ENCODE assay signal across 11 cellular contexts in the genomic region with DNA sequence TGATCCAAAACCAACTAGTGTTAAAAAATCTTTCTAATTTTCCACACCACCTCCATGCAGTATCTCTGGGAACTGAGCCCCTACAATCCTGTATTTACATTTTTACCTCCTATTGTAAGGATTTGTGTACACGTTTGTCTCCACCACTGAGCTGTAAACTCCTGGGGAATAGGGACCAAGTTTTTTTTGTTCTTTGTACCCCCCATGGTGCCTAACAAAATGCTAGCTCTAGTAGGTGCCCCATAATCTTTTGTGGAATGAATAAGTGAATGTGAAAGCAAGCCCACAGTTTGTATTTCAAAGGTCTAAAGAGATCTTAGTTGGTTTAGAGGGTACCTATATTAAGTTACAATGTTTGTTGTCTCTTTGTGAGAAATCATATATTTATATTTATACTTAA. TPM values are rescaled to one million over a fixed set of nuclear protein-coding genes. Genes with fewer than 3 reads are reported as not detected.
A peak's percentile ranks its signal among the peaks of the same experiment; 100 is the strongest.
DNase-seq lines count a peak whose midpoint lies in the region; ATAC-seq, FAIRE-seq and TF ChIP-seq lines count a peak whose summit lies in the region.
"Had no signal": no experiment of that assay in that cellular context is flagged by ENCODE, and none has a peak within 500 bp of the region (broad histone marks: within the 10 kb centered on the region; RNA-seq: fewer than 3 reads in every experiment).

No MANE protein-coding gene starts in this region.

- no peak for TF ChIP-seq RAD21 in HCT116 (IDR thresholded peaks at IDR 0.05; ENCODE audit: low read depth)
- no peak for TF ChIP-seq RAD21 in HepG2 (CRISPR knock-in tag; IDR thresholded peaks at IDR 0.05)

- no peak for TF ChIP-seq POLR2A in HCT116 (IDR thresholded peaks at IDR 0.05; ENCODE audit: borderline replicate concordance, extremely low read depth, insufficient read depth, insufficient read length)
- TF ChIP-seq POLR2A in HepG2 (IDR thresholded peaks at IDR 0.05; ENCODE audit: insufficient read depth in 1 of 2, low read depth in 2 of 2, low read length in 2 of 2): no peak

- H3K9ac ChIP-seq in HCT116 (ENCODE audit: low read length) (peak overlapping the region; percentile 74), smooth muscle cell (ENCODE audit: low read depth) (no peak overlapping the region), colonic mucosa (ENCODE audit: low read depth in 2 of 2, low read length in 2 of 2) (no peak overlapping the region), HepG2 (ENCODE audit: insufficient read depth, low read depth, low read length) (no peak overlapping the region)

- TF ChIP-seq EP300 in HepG2 (IDR thresholded peaks at IDR 0.05; ENCODE audit: low read depth in 2 of 2, low read length in 2 of 2) (no peak), HepG2 (CRISPR knock-in tag; IDR thresholded peaks at IDR 0.05; ENCODE audit: borderline replicate concordance) (no peak)

- H3K9me3 ChIP-seq in HCT116 (ENCODE audit: control insufficient read depth in 1 of 2, insufficient read depth in 1 of 2, low read depth in 1 of 2, low read length in 2 of 2): no peaks in the 10 kb centered on the region
- no peaks in the 10 kb centered on the region for H3K9me3 ChIP-seq in iPS-18c (ENCODE audit: control insufficient read depth, insufficient read depth, low read length)
- no peaks in the 10 kb centered on the region for H3K9me3 ChIP-seq in smooth muscle cell (replicated peaks; ENCODE audit: low read depth)
- H3K9me3 ChIP-seq in colonic mucosa: no peaks in the 10 kb centered on the region
- H3K9me3 ChIP-seq in HepG2 (ENCODE audit: low read length): no peaks in the 10 kb centered on the region

- H3K27ac ChIP-seq in HCT116 (ENCODE audit: low read depth, low read length): peak overlapping the region; percentile 27; the same call in 1 of the 2 replicates
- peak overlapping the region; percentile 54 for H3K27ac ChIP-seq in angular gyrus (ENCODE audit: low read depth, low read length)
- H3K27ac ChIP-seq in smooth muscle cell (ENCODE audit: low read depth): no peak overlapping the region
- no peak overlapping the region for H3K27ac ChIP-seq in colonic mucosa
- no peak overlapping the region for H3K27ac ChIP-seq in HepG2 (ENCODE audit: extremely low read length, insufficient read depth, low read length)

- H3F3A ChIP-seq in smooth muscle cell (ENCODE audit: low read depth): peaks cover 9% of the 10 kb centered on the region

- H4K20me1 ChIP-seq in HCT116 (ENCODE audit: insufficient read depth) (no peaks in the 10 kb centered on the region), smooth muscle cell (ENCODE audit: low read depth) (peaks cover 17% of the 10 kb centered on the region), HepG2 (ENCODE audit: insufficient read depth, low read length) (no peaks in the 10 kb centered on the region)

- TF ChIP-seq CTCF in HCT116 (IDR thresholded peaks at IDR 0.05 in 2 of 3, conservative IDR thresholded peaks at IDR 0.05 in 1 of 3; ENCODE audit: borderline replicate concordance in 1 of 3, insufficient read depth in 1 of 3, low read depth in 2 of 3, low read length in 2 of 3) (no peak), smooth muscle cell (IDR thresholded peaks at IDR 0.05; ENCODE audit: borderline replicate concordance, insufficient read depth, poor library complexity, severe bottlenecking) (no peak), colonic mucosa (IDR thresholded peaks at IDR 0.05) (no peak), HepG2 (CRISPR knock-in tag; IDR thresholded peaks at IDR 0.05) (no peak), GM13976 (IDR thresholded peaks at IDR 0.05; ENCODE audit: borderline replicate concordance, control extremely low read depth, extremely low read depth, insufficient read depth, missing control alignments) (no peak)

- no TSS peak for BruUV-seq in HCT116 (replicated peaks; lab: Mats Ljungman, UMichigan)
- BruUV-seq in HepG2 (replicated peaks; lab: Mats Ljungman, UMichigan): no TSS peak

- intact Hi-C loops in HCT116 (cut with micrococcal nuclease) (loop anchor here (2.0 kb wide), 1 partner anchor 36 kb away; no protein-coding TSS in a partner anchor), colonic mucosa (cut with DNase I) (loop anchor here (5.0 to 10.0 kb wide), 2 partner anchors 86 to 92 kb away; no protein-coding TSS in a partner anchor), HepG2 (cut with micrococcal nuclease; ENCODE audit: unreplicated experiment) (no loop called here)

- H3K4me2 ChIP-seq in HCT116 (ENCODE audit: low read length) (peak overlapping the region; percentile 96), smooth muscle cell (peak overlapping the region; percentile 99), HepG2 (ENCODE audit: low read depth, low read length) (no peak overlapping the region)

- peak overlapping the region; percentile 95 for H2AFZ ChIP-seq in HCT116 (ENCODE audit: low read depth, low read length, poor library complexity, severe bottlenecking)
- H2AFZ ChIP-seq in smooth muscle cell (ENCODE audit: low read depth): no peak overlapping the region
- no peak overlapping the region for H2AFZ ChIP-seq in HepG2 (ENCODE audit: low read length)

- POLR2A ChIA-PET in HCT116 (lab: Charles Lee) (interaction anchor here (1.2 kb wide), 1 partner anchor 12 kb away, joined by 7 read pairs; no protein-coding TSS in a partner anchor), HepG2 (lab: Yijun Ruan, JAX) (no interaction called here)

- H3K79me2 ChIP-seq in HCT116 (ENCODE audit: insufficient read depth, low read length) (peaks cover 8% of the 10 kb centered on the region; the same call in 1 of the 2 replicates), smooth muscle cell (ENCODE audit: low read depth) (peaks cover 12% of the 10 kb centered on the region), HepG2 (ENCODE audit: insufficient read depth, low read length) (no peaks in the 10 kb centered on the region)

- ATAC-seq in HCT116 (no peak), HepG2 (no peak), GM21526 (IDR thresholded peaks at IDR 0.05; ENCODE audit: low FRiP score, unreplicated experiment) (no peak)

- 34% methylated on average over 1 of the region's 1 CpG for WGBS in smooth muscle cell (ENCODE audit: low lambda C conversion rate)
- WGBS in HepG2 (ENCODE audit: low lambda C conversion rate): 0% methylated on average over 1 of the region's 1 CpG

- H3K9me2 ChIP-seq in HCT116 (ENCODE audit: insufficient read depth): no peaks in the 10 kb centered on the region

- H3K4me1 ChIP-seq in HCT116 (ENCODE audit: control insufficient read depth in 1 of 2, insufficient read depth in 2 of 2, low read length in 2 of 2) (peaks cover 7 to 11% of the 10 kb centered on the region in 2 experiments; a peak in 3 of 4 replicates), smooth muscle cell (ENCODE audit: low read depth) (peaks cover 19% of the 10 kb centered on the region), colonic mucosa (no peaks in the 10 kb centered on the region), HepG2 (ENCODE audit: insufficient read depth, low read length) (no peaks in the 10 kb centered on the region)

- H3K4me3 ChIP-seq in HCT116 (replicated peaks in 1 of 2; ENCODE audit: low read depth in 1 of 2, low read length in 2 of 2) (peak overlapping the region; percentile 78 to 85), iPS-18c (ENCODE audit: insufficient read depth, low read depth, low read length) (peak overlapping the region; percentile 55; the same call in 1 of the 2 replicates), smooth muscle cell (peak overlapping the region; percentile 97), colonic mucosa (no peak overlapping the region), HepG2 (replicated peaks in 1 of 3; ENCODE audit: insufficient read depth in 1 of 3, low read depth in 2 of 3, low read length in 3 of 3) (no peak overlapping the region)

- RAD21 ChIA-PET in HCT116 (lab: Charles Lee; ENCODE audit: low non-redundant PET in 1 of 2, low total read pairs in 2 of 2, uncharacterized antibody in 2 of 2, unreplicated experiment in 2 of 2): no interaction called here

- no peak for FAIRE-seq in HepG2 (lab: Jason Lieb, UNC)
- FAIRE-seq: endometrium had no signal

- CTCF ChIA-PET in HCT116 (lab: Charles Lee) (interaction anchor here (1.5 kb wide), 1 partner anchor 36 kb away, joined by 4 read pairs; no protein-coding TSS in a partner anchor), HepG2 (lab: Yijun Ruan, JAX; ENCODE audit: low intra/inter-chr PET ratio, low total read pairs) (no interaction called here)

- DNase-seq in HCT116 (ENCODE audit: low read depth, low spot score): no peak
- DNase-seq in smooth muscle cell (lab: John Stamatoyannopoulos, UW; ENCODE audit: unreplicated experiment): no peak
- no peak for DNase-seq in colonic mucosa
- DNase-seq in HepG2 (ENCODE audit: low spot score): no peak
- DNase-seq in GM13976 (ENCODE audit: low spot score): no peak
- DNase-seq: NCI-H1930 had no signal

- no peaks in the 10 kb centered on the region for H3K27me3 ChIP-seq in HCT116 (ENCODE audit: insufficient read depth, low read length)
- no peaks in the 10 kb centered on the region for H3K27me3 ChIP-seq in smooth muscle cell (ENCODE audit: low read depth)
- no peaks in the 10 kb centered on the region for H3K27me3 ChIP-seq in colonic mucosa
- H3K27me3 ChIP-seq in HepG2 (ENCODE audit: control insufficient read depth in 1 of 2, insufficient read depth in 2 of 2, low read length in 2 of 2): peaks cover 1 to 30% of the 10 kb centered on the region in 2 experiments; a peak in 3 of 5 replicates

- in situ Hi-C loops in HepG2 (cut with HindIII; ENCODE audit: extremely low pct_ligation_motif_present, low pct_unique_long_range_greater_than_20kb) (no loop called here), GM13976 (cut with MboI; ENCODE audit: low sequenced_read_pairs, unreplicated experiment) (no loop called here)

- H3K36me3 ChIP-seq in HCT116 (ENCODE audit: control insufficient read depth in 1 of 2, insufficient read depth in 2 of 2, low read length in 2 of 2) (no peaks in the 10 kb centered on the region), smooth muscle cell (ENCODE audit: low read depth) (no peaks in the 10 kb centered on the region), colonic mucosa (no peaks in the 10 kb centered on the region), HepG2 (replicated peaks in 1 of 2; ENCODE audit: control insufficient read depth in 1 of 2, insufficient read depth in 2 of 2, low read length in 2 of 2) (no peaks in the 10 kb centered on the region)

RNA-seq across cellular contexts. Expression of a gene that starts 0.9 kb away (rescaled TPM):
- total RNA-seq in HCT116 (2021; ENCODE audit: unreplicated experiment): 38.0 TPM
- 33.8 and 41.7 TPM in 2 replicates for polyA plus RNA-seq in HCT116 (2012)
- total RNA-seq in smooth muscle cell: 92.5 and 112 TPM in 2 replicates
- 58.1 and 93.2 TPM in 2 replicates for polyA plus RNA-seq in smooth muscle cell
- total RNA-seq in colonic mucosa: 100 to 1,000 TPM in 1 of 2 donors, 10 to 100 TPM in 1; 88.3 to 116 TPM
- total RNA-seq in HepG2 (2016; rRNA removed; fragmentation: Illumina TruSeq; extraction: Trizol): not detected in 2 replicates
- not detected in 2 replicates for total RNA-seq in HepG2 (2016; cell fraction: cytosol; rRNA removed; fragmentation: Illumina TruSeq; extraction: Trizol; ENCODE audit: low read depth)
- not detected in 2 replicates for total RNA-seq in HepG2 (2016; cell fraction: insoluble cytoplasmic fraction; rRNA removed; fragmentation: Illumina TruSeq; extraction: Trizol)
- not detected in 2 replicates for total RNA-seq in HepG2 (2016; cell fraction: membrane; rRNA removed; fragmentation: Illumina TruSeq; extraction: Trizol)
- total RNA-seq in HepG2 (2016; cell fraction: nucleus; rRNA removed; fragmentation: Illumina TruSeq; extraction: Trizol): not detected in 2 replicates
- polyA plus RNA-seq in HepG2 (2011; rRNA removed): 0.20 TPM in 1 of 2 replicates, not detected in the other
- 0.08 TPM in 1 of 2 replicates, not detected in the other for polyA plus RNA-seq in HepG2 (2011; cell fraction: cytosol; rRNA removed)
- polyA plus RNA-seq in HepG2 (2011; cell fraction: nucleus; rRNA removed): not detected in 2 replicates
- polyA plus RNA-seq in HepG2 (2012): 0.05 TPM in 1 of 2 replicates, not detected in the other
- not detected in 2 replicates for polyA plus RNA-seq in HepG2 (2016; cell fraction: cytosol; fragmentation: Illumina TruSeq; extraction: Trizol; ENCODE audit: low read depth)
- not detected in 2 replicates for polyA plus RNA-seq in HepG2 (2016; cell fraction: insoluble cytoplasmic fraction; fragmentation: Illumina TruSeq; extraction: Trizol; ENCODE audit: low read depth)
- polyA plus RNA-seq in HepG2 (2016; cell fraction: membrane; fragmentation: Illumina TruSeq; extraction: Trizol; ENCODE audit: low read depth): not detected in 2 replicates
- not detected in 2 replicates for polyA plus RNA-seq in HepG2 (2016; cell fraction: nucleus; fragmentation: Illumina TruSeq; extraction: Trizol; ENCODE audit: insufficient read depth, low read depth)
- 99.6 TPM in 1 of 2 replicates, not detected in the other for polyA minus RNA-seq in HepG2 (2011; rRNA and poly(A)+ RNA removed; ENCODE audit: low replicate concordance)
- 0.88 and 0.99 TPM in 2 replicates for polyA minus RNA-seq in HepG2 (2011; cell fraction: cytosol; rRNA and poly(A)+ RNA removed)
- polyA minus RNA-seq in HepG2 (2011; cell fraction: nucleus; rRNA and poly(A)+ RNA removed): 0.77 TPM in 1 of 2 replicates, not detected in the other
- total RNA-seq: T-helper 1 cell treated with Interleukin-12 subunit alpha and Interleukin-12 subunit beta and Interleukin-4 antibody, amounts not matched to agents 30 ng/mL and 1 ng/mL, for 36 hours had no signal

Comparison
In these comparisons a context has a peak if more than half of its experiments do, and no peak if none do; other contexts are left out.
1. H3K27ac ChIP-seq: peak in HCT116 (single experiment) and angular gyrus (single experiment); none in smooth muscle cell (single experiment), colonic mucosa (single experiment) and HepG2 (single experiment).
2. H3K4me3 ChIP-seq: peak in HCT116 (2 of 2), iPS-18c (single experiment) and smooth muscle cell (single experiment); none in colonic mucosa (single experiment) and HepG2 (0 of 3).
3. RNA of a gene that starts 0.9 kb away (total RNA-seq): 88.3 to 116 TPM in colonic mucosa, 92.5 to 112 TPM in smooth muscle cell and 38.0 TPM in HCT116 (single experiment); not detected in HepG2; every median in the first group is over 10 times any median in the second.